ENCODE assay signal across 27 cellular contexts in genomic region chr1:110645172-110645571, GRCh38. TPM values are rescaled to one million over a fixed set of nuclear protein-coding genes. Genes with fewer than 3 reads are reported as not detected.
DNase-seq lines count a peak whose midpoint lies in the region; ATAC-seq and TF ChIP-seq lines count a peak whose summit lies in the region.
"Had no signal": no experiment of that assay in that cellular context is flagged by ENCODE, and none has a peak within 500 bp of the region (broad histone marks: within the 10 kb centered on the region; RNA-seq: fewer than 3 reads in every experiment).

No MANE protein-coding gene starts in this region.

- no peak for ATAC-seq in CD8-positive, alpha-beta T cell
- ATAC-seq: stimulated activated naive CD8-positive, alpha-beta T cell treated with anti-CD3 and anti-CD28 coated beads, Interleukin-15, amount 100 ng/mL, for 72 hours had no signal

- H3F3A ChIP-seq in smooth muscle cell (ENCODE audit: low read depth): peaks cover 15% of the 10 kb centered on the region

- H3K4me3 Mint-ChIP-seq in activated naive CD4-positive, alpha-beta T cell treated with anti-CD3 and anti-CD28 coated beads, Interleukin-2, amount 50 U/mL, for 24 hours: no peak overlapping the region
- no peak overlapping the region for H3K4me3 Mint-ChIP-seq in CD8-positive, alpha-beta T cell
- no peak overlapping the region for H3K4me3 Mint-ChIP-seq in activated T-helper 1 cell treated with anti-CD3 and anti-CD28 coated beads, Interleukin-12 subunit alpha, Interleukin-12 subunit beta, Interleukin-2, Interleukin-4 antibody, amounts not matched to agents 30 ng/mL and 10 ng/mL and 1 ng/mL, durations not matched to agents 14 hours and 24 hours and 36 hours
- H3K4me3 Mint-ChIP-seq: mesothelial cell of epicardium had no signal

- peaks cover 4% of the 10 kb centered on the region for H3K36me3 Mint-ChIP-seq in activated naive CD4-positive, alpha-beta T cell treated with anti-CD3 and anti-CD28 coated beads, Interleukin-2, amount 50 U/mL, for 24 hours
- H3K36me3 Mint-ChIP-seq in CD8-positive, alpha-beta T cell: no peaks in the 10 kb centered on the region
- H3K36me3 Mint-ChIP-seq in activated T-helper 1 cell treated with anti-CD3 and anti-CD28 coated beads, Interleukin-12 subunit alpha, Interleukin-12 subunit beta, Interleukin-2, Interleukin-4 antibody, amounts not matched to agents 30 ng/mL and 10 ng/mL and 1 ng/mL, durations not matched to agents 14 hours and 24 hours and 36 hours (ENCODE audit: low read depth): peaks cover 9% of the 10 kb centered on the region
- H3K36me3 Mint-ChIP-seq: mesothelial cell of epicardium had no signal

- POLR2A ChIA-PET in CD8-positive, alpha-beta T cell (lab: Charles Lee): interaction anchor here (0.9 to 8.3 kb wide), 5 partner anchors 9 to 319 kb away, joined by 3 to 60 read pairs (median 5); no protein-coding TSS in a partner anchor

- DNase-seq in activated naive CD4-positive, alpha-beta T cell treated with Interleukin-2 at 50 U/mL for 16 hours: no peak
- DNase-seq in CD8-positive, alpha-beta T cell: no peak
- no peak for DNase-seq in activated T-helper 1 cell treated with anti-CD3 and anti-CD28 coated beads, Interleukin-12 subunit alpha, Interleukin-12 subunit beta, Interleukin-2, Interleukin-4 antibody, amounts not matched to agents 30 ng/mL and 10 ng/mL and 1 ng/mL, durations not matched to agents 14 hours and 24 hours and 36 hours (ENCODE audit: low spot score)
- DNase-seq in smooth muscle cell (lab: John Stamatoyannopoulos, UW; ENCODE audit: unreplicated experiment) (no peak), NCI-H146 treated with DMSO at 0.1 percent for 48 hours (lab: John Stamatoyannopoulos, UW; ENCODE audit: unreplicated experiment) (no peak), DMS153 (lab: John Stamatoyannopoulos, UW) (no peak)
- DNase-seq: activated CD4-positive, alpha-beta T cell treated with anti-CD3 and anti-CD28 coated beads for 48 hours; caudate nucleus; DND-41; GF-D8; GM23248; NCI-H1048; NCI-H1694; NCI-H446 treated with DMSO at 0.1 percent for 48 hours; nucleus accumbens; right lobe of liver; stimulated activated CD8-positive, alpha-beta memory T cell treated with anti-CD3 and anti-CD28 coated beads, Interleukin-4, amount 100 ng/mL, for 48 hours; stimulated activated naive CD8-positive, alpha-beta T cell treated with anti-CD3 and anti-CD28 coated beads, Interleukin-15, amount 100 ng/mL, for 72 hours; WERI-Rb-1 had no signal

- intact Hi-C loops in CD8-positive, alpha-beta T cell (cut with DNase I, micrococcal nuclease): loop anchor here in 1 of 2 experiments (10.0 kb wide), 1 partner anchor 570 kb away; no protein-coding TSS in a partner anchor
- intact Hi-C loops in activated T-helper 1 cell treated with anti-CD3 and anti-CD28 coated beads, Interleukin-12 subunit alpha, Interleukin-12 subunit beta, Interleukin-2, Interleukin-4 antibody, amounts not matched to agents 30 ng/mL and 10 ng/mL and 1 ng/mL, durations not matched to agents 14 hours and 24 hours and 36 hours (cut with micrococcal nuclease): loop anchor here (5.0 kb wide), 1 partner anchor 317 kb away; the partner anchor contains the start of gene LRIF1

- H3K4me1 ChIP-seq in CD8-positive, alpha-beta T cell (ENCODE audit: insufficient read depth, low read length): peaks cover 82% of the 10 kb centered on the region
- H3K4me1 ChIP-seq in smooth muscle cell (ENCODE audit: low read depth): peaks cover 28% of the 10 kb centered on the region
- H3K4me1 ChIP-seq: right lobe of liver, SJSA1 had no signal

- no peaks in the 10 kb centered on the region for H3K79me2 ChIP-seq in smooth muscle cell (ENCODE audit: low read depth)

- H4K20me1 ChIP-seq in smooth muscle cell (ENCODE audit: low read depth): no peaks in the 10 kb centered on the region

- H3K4me3 ChIP-seq in CD8-positive, alpha-beta T cell (ENCODE audit: low read depth, low read length): no peak overlapping the region
- H3K4me3 ChIP-seq in smooth muscle cell: no peak overlapping the region
- H3K4me3 ChIP-seq: right lobe of liver, SJSA1, vagina had no signal

- peaks cover 34% of the 10 kb centered on the region for H3K4me1 Mint-ChIP-seq in activated naive CD4-positive, alpha-beta T cell treated with anti-CD3 and anti-CD28 coated beads, Interleukin-2, amount 50 U/mL, for 24 hours
- H3K4me1 Mint-ChIP-seq in CD8-positive, alpha-beta T cell (ENCODE audit: low read depth): peaks cover 43% of the 10 kb centered on the region
- peaks cover 59% of the 10 kb centered on the region for H3K4me1 Mint-ChIP-seq in activated T-helper 1 cell treated with anti-CD3 and anti-CD28 coated beads, Interleukin-12 subunit alpha, Interleukin-12 subunit beta, Interleukin-2, Interleukin-4 antibody, amounts not matched to agents 30 ng/mL and 10 ng/mL and 1 ng/mL, durations not matched to agents 14 hours and 24 hours and 36 hours (ENCODE audit: low read depth)
- H3K4me1 Mint-ChIP-seq: mesothelial cell of epicardium had no signal

- H3K27ac Mint-ChIP-seq in activated naive CD4-positive, alpha-beta T cell treated with anti-CD3 and anti-CD28 coated beads, Interleukin-2, amount 50 U/mL, for 24 hours: peak overlapping the region; percentile 78
- H3K27ac Mint-ChIP-seq in CD8-positive, alpha-beta T cell: peak overlapping the region; percentile 74
- H3K27ac Mint-ChIP-seq in activated T-helper 1 cell treated with anti-CD3 and anti-CD28 coated beads, Interleukin-12 subunit alpha, Interleukin-12 subunit beta, Interleukin-2, Interleukin-4 antibody, amounts not matched to agents 30 ng/mL and 10 ng/mL and 1 ng/mL, durations not matched to agents 14 hours and 24 hours and 36 hours: peak overlapping the region; percentile 80
- H3K27ac Mint-ChIP-seq: mesothelial cell of epicardium, progenitor cell of endocrine pancreas had no signal

- H3K27ac ChIP-seq in CD8-positive, alpha-beta T cell (ENCODE audit: low read depth, low read length): no peak overlapping the region
- H3K27ac ChIP-seq in smooth muscle cell (ENCODE audit: low read depth): peak overlapping the region; percentile 81
- H3K27ac ChIP-seq: right lobe of liver, SJSA1, vagina, WERI-Rb-1 had no signal

- H3K9me3 Mint-ChIP-seq in activated naive CD4-positive, alpha-beta T cell treated with anti-CD3 and anti-CD28 coated beads, Interleukin-2, amount 50 U/mL, for 24 hours: peaks cover 9% of the 10 kb centered on the region
- peaks cover 10% of the 10 kb centered on the region for H3K9me3 Mint-ChIP-seq in CD8-positive, alpha-beta T cell
- peaks cover 4% of the 10 kb centered on the region for H3K9me3 Mint-ChIP-seq in activated T-helper 1 cell treated with anti-CD3 and anti-CD28 coated beads, Interleukin-12 subunit alpha, Interleukin-12 subunit beta, Interleukin-2, Interleukin-4 antibody, amounts not matched to agents 30 ng/mL and 10 ng/mL and 1 ng/mL, durations not matched to agents 14 hours and 24 hours and 36 hours
- H3K9me3 Mint-ChIP-seq: mesothelial cell of epicardium had no signal

- H3K4me2 ChIP-seq in smooth muscle cell: peak overlapping the region; percentile 70

- no peaks in the 10 kb centered on the region for H3K36me3 ChIP-seq in CD8-positive, alpha-beta T cell (ENCODE audit: insufficient read depth, low read length)
- no peaks in the 10 kb centered on the region for H3K36me3 ChIP-seq in smooth muscle cell (ENCODE audit: low read depth)
- H3K36me3 ChIP-seq: right lobe of liver, SJSA1, vagina, WERI-Rb-1 had no signal

- no peak for TF ChIP-seq CTCF in CD8-positive, alpha-beta T cell (IDR thresholded peaks at IDR 0.05)
- TF ChIP-seq CTCF in smooth muscle cell (IDR thresholded peaks at IDR 0.05; ENCODE audit: borderline replicate concordance, insufficient read depth, poor library complexity, severe bottlenecking): no peak

- H3K27me3 ChIP-seq in CD8-positive, alpha-beta T cell (ENCODE audit: insufficient read depth, low read length): no peaks in the 10 kb centered on the region
- no peaks in the 10 kb centered on the region for H3K27me3 ChIP-seq in smooth muscle cell (ENCODE audit: low read depth)
- H3K27me3 ChIP-seq: right lobe of liver, vagina had no signal

- no peaks in the 10 kb centered on the region for H3K27me3 Mint-ChIP-seq in activated naive CD4-positive, alpha-beta T cell treated with anti-CD3 and anti-CD28 coated beads, Interleukin-2, amount 50 U/mL, for 24 hours
- H3K27me3 Mint-ChIP-seq in CD8-positive, alpha-beta T cell (ENCODE audit: low read depth): no peaks in the 10 kb centered on the region
- no peaks in the 10 kb centered on the region for H3K27me3 Mint-ChIP-seq in activated T-helper 1 cell treated with anti-CD3 and anti-CD28 coated beads, Interleukin-12 subunit alpha, Interleukin-12 subunit beta, Interleukin-2, Interleukin-4 antibody, amounts not matched to agents 30 ng/mL and 10 ng/mL and 1 ng/mL, durations not matched to agents 14 hours and 24 hours and 36 hours (ENCODE audit: insufficient read depth)
- H3K27me3 Mint-ChIP-seq: stimulated activated naive CD8-positive, alpha-beta T cell treated with anti-CD3 and anti-CD28 coated beads, Interleukin-15, amount 100 ng/mL, for 72 hours had no signal

- CTCF ChIA-PET in CD8-positive, alpha-beta T cell (lab: Charles Lee): interaction anchor here (1.0 to 7.9 kb wide), 8 partner anchors 8 to 120 kb away, joined by 3 to 46 read pairs (median 6); partner anchors contain the start of gene KCNA3

- peak overlapping the region; percentile 14 for H3K9ac ChIP-seq in smooth muscle cell (ENCODE audit: low read depth)
- H3K9ac ChIP-seq: GM23248 had no signal

- no peak overlapping the region for H2AFZ ChIP-seq in smooth muscle cell (ENCODE audit: low read depth)
- H2AFZ ChIP-seq: GM23248 had no signal

- no peaks in the 10 kb centered on the region for H3K9me3 ChIP-seq in CD8-positive, alpha-beta T cell (ENCODE audit: low read length)
- H3K9me3 ChIP-seq in smooth muscle cell (replicated peaks; ENCODE audit: low read depth): no peaks in the 10 kb centered on the region
- H3K9me3 ChIP-seq: right lobe of liver, SJSA1, vagina had no signal

RNA-seq across cellular contexts. Expression of gene KCNA3, which starts 29.6 kb away (rescaled TPM):
- total RNA-seq in CD8-positive, alpha-beta T cell: 10 to 100 TPM; 83.6 to 85.1 TPM
- total RNA-seq in activated T-helper 1 cell treated with anti-CD3 and anti-CD28 coated beads, Interleukin-12 subunit alpha, Interleukin-12 subunit beta, Interleukin-2, Interleukin-4 antibody, amounts not matched to agents 30 ng/mL and 10 ng/mL and 1 ng/mL, durations not matched to agents 14 hours and 24 hours and 36 hours: 38.1 and 42.2 TPM in 2 replicates
- 5.5 and 9.3 TPM in 2 replicates for total RNA-seq in smooth muscle cell
- polyA plus RNA-seq in smooth muscle cell: 2.3 and 3.7 TPM in 2 replicates
- total RNA-seq: GM23248, HT-29, SJSA1 had no signal
- polyA plus RNA-seq: GM23248 had no signal

RNA-seq across cellular contexts. Expression of gene KCNA2, which starts 39.0 kb away (rescaled TPM):
- under 1 TPM; 0.39 to 0.46 TPM for total RNA-seq in CD8-positive, alpha-beta T cell
- 1.1 and 1.7 TPM in 2 replicates for total RNA-seq in activated T-helper 1 cell treated with anti-CD3 and anti-CD28 coated beads, Interleukin-12 subunit alpha, Interleukin-12 subunit beta, Interleukin-2, Interleukin-4 antibody, amounts not matched to agents 30 ng/mL and 10 ng/mL and 1 ng/mL, durations not matched to agents 14 hours and 24 hours and 36 hours
- total RNA-seq in smooth muscle cell: 0.81 and 1.7 TPM in 2 replicates
- 0.16 and 0.99 TPM in 2 replicates for polyA plus RNA-seq in smooth muscle cell
- total RNA-seq: GM23248, HT-29, SJSA1 had no signal
- polyA plus RNA-seq: AG04450, BJ, GM23248 had no signal
